Comparison of ENCODE assay signal across 13 cellular contexts in the genomic region with DNA sequence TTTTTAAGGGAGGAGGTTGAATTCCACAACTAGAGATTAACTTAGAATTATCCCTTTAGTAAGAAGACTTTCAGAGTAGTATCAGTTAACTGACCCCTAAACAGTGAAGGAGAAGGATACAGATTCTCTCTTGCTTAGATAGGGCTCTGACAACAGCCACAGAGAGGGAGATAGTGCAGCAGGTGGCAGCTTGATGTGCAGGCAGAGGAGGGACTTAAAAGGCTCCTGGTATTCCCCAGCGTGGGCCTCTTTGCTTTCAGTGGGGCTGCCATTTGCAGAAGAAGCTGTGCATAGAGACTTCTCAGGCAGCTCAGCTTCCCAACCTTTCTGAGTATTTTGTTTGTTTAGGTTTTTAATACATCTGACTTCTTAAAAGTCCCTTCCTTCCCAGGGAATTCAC. TPM values are rescaled to one million over a fixed set of nuclear protein-coding genes. Genes with fewer than 3 reads are reported as not detected.
DNase-seq lines count a peak whose midpoint lies in the region; ATAC-seq and TF ChIP-seq lines count a peak whose summit lies in the region.
"Had no signal": no experiment of that assay in that cellular context is flagged by ENCODE, and none has a peak within 500 bp of the region (broad histone marks: within the 10 kb centered on the region; RNA-seq: fewer than 3 reads in every experiment).

No MANE protein-coding gene starts in this region.

- POLR2A ChIA-PET in WTC11 (lab: Charles Lee) = interaction anchor here (0.6 kb wide), 1 partner anchor 193 kb away, joined by 3 read pairs; no protein-coding TSS in a partner anchor

- H3K27me3 Mint-ChIP-seq in WTC11 (ENCODE audit: low read depth) = peaks cover 24% of the 10 kb centered on the region

- WGBS in psoas muscle, 3 donors = 21 to 39% (median 25%) methylated on average over 1 of the region's 1 CpG

- no peaks in the 10 kb centered on the region for H3K4me1 ChIP-seq in psoas muscle
- no peaks in the 10 kb centered on the region for H3K4me1 ChIP-seq in mucosa of descending colon (ENCODE audit: low read depth)
- H3K4me1 ChIP-seq: heart left ventricle, left ventricle myocardium inferior had no signal

- CTCF ChIA-PET in WTC11 (lab: Charles Lee) = interaction anchor here (0.6 to 1.4 kb wide), 5 partner anchors 12 to 190 kb away, joined by 3 to 4 read pairs (median 3); no protein-coding TSS in a partner anchor

- peaks cover 8% of the 10 kb centered on the region; the same call in 1 of the 2 replicates for H3K4me1 Mint-ChIP-seq in WTC11

- no peaks in the 10 kb centered on the region for H3K27me3 ChIP-seq in psoas muscle (ENCODE audit: insufficient read depth in 3 of 3, low read length in 2 of 3)
- H3K27me3 ChIP-seq: heart left ventricle had no signal

- H3K9me3 Mint-ChIP-seq in WTC11 = no peaks in the 10 kb centered on the region

- H3K4me3 ChIP-seq in psoas muscle = no peak overlapping the region
- no peak overlapping the region for H3K4me3 ChIP-seq in mucosa of descending colon
- H3K4me3 ChIP-seq: heart left ventricle, left ventricle myocardium inferior had no signal

- no peaks in the 10 kb centered on the region for H3K36me3 Mint-ChIP-seq in WTC11

- ATAC-seq in GM19025 (IDR thresholded peaks at IDR 0.05; ENCODE audit: low read depth, unreplicated experiment) = peak; percentile 54
- peak; percentile 51 for ATAC-seq in HG03095 (IDR thresholded peaks at IDR 0.05; ENCODE audit: unreplicated experiment)
- ATAC-seq in WTC11 = peak; percentile 82
- no peak for ATAC-seq in psoas muscle
- no peak for ATAC-seq in mucosa of descending colon
- ATAC-seq: heart left ventricle had no signal

- H3K27ac Mint-ChIP-seq in WTC11 = no peak overlapping the region

- H3K4me3 Mint-ChIP-seq in WTC11 = no peak overlapping the region

- TF ChIP-seq CTCF in WTC11 (IDR thresholded peaks at IDR 0.05) (no peak), psoas muscle (IDR thresholded peaks at IDR 0.05) (no peak), mucosa of descending colon (IDR thresholded peaks at IDR 0.05) (no peak)

- no peaks in the 10 kb centered on the region for H3K36me3 ChIP-seq in psoas muscle (ENCODE audit: insufficient read depth in 1 of 2, low read depth in 1 of 2)
- H3K36me3 ChIP-seq in mucosa of descending colon (ENCODE audit: low read depth) = no peaks in the 10 kb centered on the region
- H3K36me3 ChIP-seq: heart left ventricle, left ventricle myocardium inferior had no signal

- intact Hi-C loops in psoas muscle (cut with DNase I) (loop anchor here in 1 of 2 donors (10.0 kb wide), 2 partner anchors 345 to 505 kb away; no protein-coding TSS in a partner anchor), mucosa of descending colon (cut with DNase I, micrococcal nuclease) (no loop called here)

- DNase-seq in A172 (ENCODE audit: low spot score) (peak; percentile 5), WTC11 (ENCODE audit: low spot score) (no peak), psoas muscle (no peak), mucosa of descending colon (no peak), NCI-H524 treated with DMSO at 0.1 percent for 48 hours (lab: John Stamatoyannopoulos, UW) (no peak), middle frontal gyrus (ENCODE audit: extremely low spot score, low spot score) (no peak)
- DNase-seq: activated CD4-positive, alpha-beta T cell treated with anti-CD3 and anti-CD28 coated beads, Interleukin-2, amount 50 U/mL, for 1 hour; activated gamma-delta T cell; heart left ventricle; left ventricle myocardium inferior; T-helper 1 cell had no signal

- H3K27ac ChIP-seq in psoas muscle = no peak overlapping the region
- H3K27ac ChIP-seq: heart left ventricle, left ventricle myocardium inferior had no signal

- H3K9me3 ChIP-seq in psoas muscle (no peaks in the 10 kb centered on the region), mucosa of descending colon (no peaks in the 10 kb centered on the region)
- H3K9me3 ChIP-seq: heart left ventricle, left ventricle myocardium inferior had no signal

TF ChIP-seq in WTC11, 78 proteins besides CTCF, POLR2A, EP300 and RAD21:
- TF ChIP-seq CBFB (CRISPR knock-in tag; IDR thresholded peaks at IDR 0.05; ENCODE audit: low read depth) (no peak), ZNF263 (CRISPR knock-in tag; IDR thresholded peaks at IDR 0.05; ENCODE audit: low read depth) (no peak), ZMAT4 (CRISPR knock-in tag; IDR thresholded peaks at IDR 0.05) (no peak), SOX15 (CRISPR knock-in tag; IDR thresholded peaks at IDR 0.05) (no peak), ESRRA (CRISPR knock-in tag; IDR thresholded peaks at IDR 0.05; ENCODE audit: borderline replicate concordance) (no peak)

RNA-seq across cellular contexts. Expression of gene FZD1, which starts 15.9 kb away (rescaled TPM):
- 5.5 and 6.4 TPM in 2 replicates for total RNA-seq in A172 (2014; rRNA removed; shearing (Covaris generic))
- total RNA-seq in WTC11 (2021) (2.0 TPM in 3 replicates), psoas muscle (1 to 10 TPM; 1.6 to 2.5 (median 2.1) TPM), mucosa of descending colon (10 to 100 TPM in 1 of 3 donors, 1 to 10 TPM in 2; 7.3 to 15.3 (median 8.4) TPM)
- polyA plus RNA-seq in psoas muscle = 1 to 10 TPM in 2 of 3 donors, under 1 TPM in 1; 0.90 to 2.2 (median 1.4) TPM

Comparison
In these comparisons a context has a peak if more than half of its experiments do, and no peak if none do; other contexts are left out.
1. ATAC-seq: peak in GM19025 (single experiment), HG03095 (single experiment) and WTC11 (single experiment); none in psoas muscle (0 of 4) and mucosa of descending colon (single experiment).